ENCODE assay signal across 1 cellular context in the genomic region with DNA sequence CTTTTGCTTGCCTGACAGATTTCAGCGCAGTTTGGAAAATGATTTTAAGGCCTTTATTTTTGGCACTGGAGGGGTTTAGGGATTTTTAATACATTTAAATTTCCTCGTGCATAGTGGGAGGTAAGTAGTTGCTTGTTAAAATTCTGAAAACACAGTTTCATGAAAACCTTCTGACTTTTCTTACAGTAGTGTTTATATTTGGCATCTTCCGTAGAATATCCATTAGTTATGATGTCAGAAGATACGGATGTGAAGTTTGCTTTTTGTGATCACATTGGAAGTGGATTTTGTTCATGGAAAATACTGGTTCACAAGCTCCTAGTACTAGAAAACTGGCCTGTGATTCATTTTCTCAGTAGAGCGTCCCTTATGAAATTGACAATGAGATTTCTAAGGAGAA.
TF ChIP-seq lines count a peak whose summit lies in the region.

No MANE protein-coding gene starts in this region.

TF ChIP-seq in HepG2, 621 proteins besides CTCF, POLR2A, EP300 and RAD21 (continued from another document):
- TF ChIP-seq, protein P1, sequence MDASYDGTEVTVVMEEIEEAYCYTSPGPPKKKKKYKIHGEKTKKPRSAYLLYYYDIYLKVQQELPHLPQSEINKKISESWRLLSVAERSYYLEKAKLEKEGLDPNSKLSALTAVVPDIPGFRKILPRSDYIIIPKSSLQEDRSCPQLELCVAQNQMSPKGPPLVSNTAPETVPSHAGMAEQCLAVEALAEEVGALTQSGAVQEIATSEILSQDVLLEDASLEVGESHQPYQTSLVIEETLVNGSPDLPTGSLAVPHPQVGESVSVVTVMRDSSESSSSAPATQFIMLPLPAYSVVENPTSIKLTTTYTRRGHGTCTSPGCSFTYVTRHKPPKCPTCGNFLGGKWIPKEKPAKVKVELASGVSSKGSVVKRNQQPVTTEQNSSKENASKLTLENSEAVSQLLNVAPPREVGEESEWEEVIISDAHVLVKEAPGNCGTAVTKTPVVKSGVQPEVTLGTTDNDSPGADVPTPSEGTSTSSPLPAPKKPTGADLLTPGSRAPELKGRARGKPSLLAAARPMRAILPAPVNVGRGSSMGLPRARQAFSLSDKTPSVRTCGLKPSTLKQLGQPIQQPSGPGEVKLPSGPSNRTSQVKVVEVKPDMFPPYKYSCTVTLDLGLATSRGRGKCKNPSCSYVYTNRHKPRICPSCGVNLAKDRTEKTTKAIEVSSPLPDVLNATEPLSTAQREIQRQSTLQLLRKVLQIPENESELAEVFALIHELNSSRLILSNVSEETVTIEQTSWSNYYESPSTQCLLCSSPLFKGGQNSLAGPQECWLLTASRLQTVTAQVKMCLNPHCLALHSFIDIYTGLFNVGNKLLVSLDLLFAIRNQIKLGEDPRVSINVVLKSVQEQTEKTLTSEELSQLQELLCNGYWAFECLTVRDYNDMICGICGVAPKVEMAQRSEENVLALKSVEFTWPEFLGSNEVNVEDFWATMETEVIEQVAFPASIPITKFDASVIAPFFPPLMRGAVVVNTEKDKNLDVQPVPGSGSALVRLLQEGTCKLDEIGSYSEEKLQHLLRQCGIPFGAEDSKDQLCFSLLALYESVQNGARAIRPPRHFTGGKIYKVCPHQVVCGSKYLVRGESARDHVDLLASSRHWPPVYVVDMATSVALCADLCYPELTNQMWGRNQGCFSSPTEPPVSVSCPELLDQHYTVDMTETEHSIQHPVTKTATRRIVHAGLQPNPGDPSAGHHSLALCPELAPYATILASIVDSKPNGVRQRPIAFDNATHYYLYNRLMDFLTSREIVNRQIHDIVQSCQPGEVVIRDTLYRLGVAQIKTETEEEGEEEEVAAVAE (CRISPR knock-in tag; IDR thresholded peaks at IDR 0.05; ENCODE audit: borderline replicate concordance): no peak
- TF ChIP-seq, protein P2, sequence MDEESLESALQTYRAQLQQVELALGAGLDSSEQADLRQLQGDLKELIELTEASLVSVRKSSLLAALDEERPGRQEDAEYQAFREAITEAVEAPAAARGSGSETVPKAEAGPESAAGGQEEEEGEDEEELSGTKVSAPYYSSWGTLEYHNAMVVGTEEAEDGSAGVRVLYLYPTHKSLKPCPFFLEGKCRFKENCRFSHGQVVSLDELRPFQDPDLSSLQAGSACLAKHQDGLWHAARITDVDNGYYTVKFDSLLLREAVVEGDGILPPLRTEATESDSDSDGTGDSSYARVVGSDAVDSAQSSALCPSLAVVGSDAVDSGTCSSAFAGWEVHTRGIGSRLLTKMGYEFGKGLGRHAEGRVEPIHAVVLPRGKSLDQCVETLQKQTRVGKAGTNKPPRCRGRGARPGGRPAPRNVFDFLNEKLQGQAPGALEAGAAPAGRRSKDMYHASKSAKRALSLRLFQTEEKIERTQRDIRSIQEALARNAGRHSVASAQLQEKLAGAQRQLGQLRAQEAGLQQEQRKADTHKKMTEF (CRISPR knock-in tag; IDR thresholded peaks at IDR 0.05): no peak
